Comparison of ENCODE assay signal across 9 cellular contexts in the genomic region with DNA sequence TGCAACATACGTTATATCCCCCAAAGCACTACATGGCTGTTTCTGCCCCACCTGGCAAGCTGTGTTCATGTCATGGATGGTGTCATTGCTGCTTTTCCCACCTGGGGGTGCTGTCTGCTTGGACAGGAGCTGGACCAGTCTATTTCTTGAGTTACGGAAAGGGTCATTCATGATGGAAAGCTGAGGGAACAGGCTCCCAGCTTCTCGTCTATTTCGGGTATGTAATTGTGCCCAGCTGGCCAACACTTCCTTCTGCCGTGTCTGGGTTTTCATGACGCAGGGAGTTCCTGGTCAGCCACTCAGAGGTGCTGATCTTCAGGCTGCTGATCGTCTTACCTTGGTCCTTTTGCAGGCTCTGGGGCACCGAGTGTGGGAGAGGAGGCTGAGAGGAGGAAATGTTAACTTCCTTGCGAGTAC. TPM values are rescaled to one million over a fixed set of nuclear protein-coding genes. Genes with fewer than 3 reads are reported as not detected.
A peak's percentile ranks its signal among the peaks of the same experiment; 100 is the strongest.
DNase-seq lines count a peak whose midpoint lies in the region; ATAC-seq and TF ChIP-seq lines count a peak whose summit lies in the region.
"Had no signal": no experiment of that assay in that cellular context is flagged by ENCODE, and none has a peak within 500 bp of the region (broad histone marks: within the 10 kb centered on the region; RNA-seq: fewer than 3 reads in every experiment).

No MANE protein-coding gene starts in this region.

- ATAC-seq in right lobe of liver (peak; percentile 62 to 83 (median 73)), GM21515 (IDR thresholded peaks at IDR 0.05; ENCODE audit: unreplicated experiment) (no peak), GM21576 (IDR thresholded peaks at IDR 0.05; ENCODE audit: unreplicated experiment) (no peak)

- H3K27ac ChIP-seq in right lobe of liver = no peak overlapping the region

- H3K9me3 ChIP-seq in right lobe of liver = no peaks in the 10 kb centered on the region

- H3K4me3 ChIP-seq in right lobe of liver = no peak overlapping the region

- TF ChIP-seq POLR2A in right lobe of liver (IDR thresholded peaks at IDR 0.05) = no peak

- peak; percentile 41 to 62 (median 53) for TF ChIP-seq CTCF in right lobe of liver (IDR thresholded peaks at IDR 0.05)

- 22% methylated on average over 8 of the region's 9 CpGs for WGBS in right lobe of liver (ENCODE audit: insufficient coverage, low coverage, low lambda C conversion rate, missing lambda C conversion rate)

- intact Hi-C loops in right lobe of liver (cut with DNase I) = loop anchor here in 1 of 2 donors (10.0 kb wide), 1 partner anchor 145 kb away; no protein-coding TSS in a partner anchor

- H3K4me1 ChIP-seq in right lobe of liver = no peaks in the 10 kb centered on the region

- no peaks in the 10 kb centered on the region for H3K27me3 ChIP-seq in right lobe of liver

- DNase-seq in SKM-1 treated with dmso at 0.1 percent for 144 hours (lab: John Stamatoyannopoulos, UW; ENCODE audit: unreplicated experiment) (peak; percentile 2), SKM-1 (lab: John Stamatoyannopoulos, UW; ENCODE audit: unreplicated experiment) (no peak), NCI-H2227 (lab: John Stamatoyannopoulos, UW; ENCODE audit: unreplicated experiment) (peak; percentile 75), cerebellar cortex (ENCODE audit: low spot score) (peak; percentile 34), right lobe of liver (peak in 1 of 3 donors; percentile 40), NCI-H1436 treated with DMSO at 0.1 percent for 48 hours (lab: John Stamatoyannopoulos, UW) (no peak)
- DNase-seq: activated T-cell treated with anti-CD3 and anti-CD28 coated beads, Interleukin-2, amount 50 U/mL, for 4 hours had no signal

- H3K36me3 ChIP-seq in right lobe of liver = no peaks in the 10 kb centered on the region

RNA-seq across cellular contexts. Expression of a gene that starts 8.6 kb away (rescaled TPM):
- total RNA-seq in right lobe of liver = 1 to 10 TPM in 5 of 6 experiments, under 1 TPM in 1; 0.98 to 3.0 (median 2.0) TPM
- total RNA-seq: activated T-cell treated with anti-CD3 and anti-CD28 coated beads, Interleukin-2, amount 50 U/mL, for 4 hours had no signal

Comparison
In these comparisons a context has a peak if more than half of its experiments do, and no peak if none do; other contexts are left out.
1. DNase-seq: peak in SKM-1 treated with dmso at 0.1 percent for 144 hours (single experiment), NCI-H2227 (single experiment) and cerebellar cortex (single experiment); none in SKM-1 (single experiment) and NCI-H1436 treated with DMSO at 0.1 percent for 48 hours (single experiment).
2. ATAC-seq: peak in right lobe of liver (4 of 4); none in GM21515 (single experiment) and GM21576 (single experiment).